27 cellular contexts compared by ENCODE assay signal in the genomic region with DNA sequence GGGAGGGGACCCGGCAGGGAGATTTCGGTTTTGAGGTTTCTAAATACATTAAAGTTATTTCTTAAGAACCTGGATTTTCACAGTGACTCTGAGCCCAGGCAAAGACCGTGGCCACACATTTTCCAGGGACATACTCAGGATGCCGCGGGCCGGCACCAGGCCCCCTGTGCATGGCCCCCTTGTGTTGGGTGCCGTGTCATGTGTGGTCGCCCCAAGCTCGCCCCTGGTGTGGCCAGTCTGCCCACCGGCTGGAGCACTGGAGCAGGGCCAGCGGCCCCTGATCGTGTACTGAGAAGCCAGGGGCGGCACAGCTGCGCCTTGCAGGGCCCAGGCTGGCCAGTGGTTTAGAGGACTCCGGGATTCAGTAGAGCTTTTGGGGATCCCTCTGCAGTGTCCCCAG. TPM values are rescaled to one million over a fixed set of nuclear protein-coding genes. Genes with fewer than 3 reads are reported as not detected.
"Had no signal": no experiment of that assay in that cellular context is flagged by ENCODE, and none has a peak within 500 bp of the region (broad histone marks: within the 10 kb centered on the region; RNA-seq: fewer than 3 reads in every experiment).

No MANE protein-coding gene starts in this region.

- H3K27ac ChIP-seq: body of pancreas, colonic mucosa, WERI-Rb-1 had no signal

- H3K9me3 ChIP-seq: body of pancreas, colonic mucosa had no signal

- H3K4me1 ChIP-seq: colonic mucosa had no signal

- ATAC-seq: activated CD4-positive, CD25-positive, alpha-beta regulatory T cell treated with anti-CD3 and anti-CD28 coated beads, Interleukin-2, amount 50 U/mL, for 24 hours; activated CD8-positive, alpha-beta T cell treated with anti-CD3 and anti-CD28 coated beads for 36 hours; activated T-cell treated with anti-CD3 and anti-CD28 coated beads, Interleukin-2, amount 50 U/mL, for 4 hours; activated T-helper 17 cell treated with anti-CD3 and anti-CD28 coated beads, Interleukin-2, amount 50 U/mL, for 72 hours; body of pancreas; T-helper 17 cell had no signal

- H3K9me3 Mint-ChIP-seq: activated B cell treated with CpG ODN at 0.5 μM for 24 hours; activated CD8-positive, alpha-beta T cell treated with anti-CD3 and anti-CD28 coated beads for 36 hours; activated T-cell treated with anti-CD3 and anti-CD28 coated beads, Interleukin-2, amount 50 U/mL, for 4 hours; activated T-helper 17 cell treated with anti-CD3 and anti-CD28 coated beads, Interleukin-2, amount 50 U/mL, for 72 hours; T-helper 2 cell treated with Interferon-gamma antibody and Interleukin-4, amounts not matched to agents 5 μg/mL and 100 μg/mL, for 36 hours had no signal

- DNase-seq: activated B cell treated with CpG ODN at 0.5 μM for 24 hours; activated CD4-positive, alpha-beta T cell treated with anti-CD3 and anti-CD28 coated beads for 48 hours; activated CD4-positive, alpha-beta T cell treated with anti-CD3 and anti-CD28 coated beads, Interleukin-2, amount 50 U/mL, for 1 hour; activated CD4-positive, alpha-beta T cell treated with anti-CD3 and anti-CD28 coated beads, Interleukin-2, amount 50 U/mL, for 48 hours; activated CD8-positive, alpha-beta memory T cell treated with anti-CD3 and anti-CD28 coated beads for 24 hours; activated CD8-positive, alpha-beta T cell treated with anti-CD3 and anti-CD28 coated beads for 36 hours; activated effector memory CD4-positive, alpha-beta T cell treated with Interleukin-2 at 50 U/mL for 16 hours; activated gamma-delta T cell treated with Interleukin-2 at 50 U/mL for 16 hours; activated naive CD4-positive, alpha-beta T cell treated with anti-CD3 and anti-CD28 coated beads, Interleukin-2, amount 50 U/mL, for 16 hours; activated naive CD4-positive, alpha-beta T cell treated with Interleukin-2 at 50 U/mL for 16 hours; activated T-cell treated with anti-CD3 and anti-CD28 coated beads, Interleukin-2, amount 50 U/mL, for 4 hours; amygdala; aorta; body of pancreas; caudate nucleus; effector CD8-positive, alpha-beta T cell; foreskin fibroblast; head of caudate nucleus; T-helper 17 cell; T1000; WERI-Rb-1 had no signal

- H3K4me1 Mint-ChIP-seq: activated B cell treated with CpG ODN at 0.5 μM for 24 hours; activated T-helper 17 cell treated with anti-CD3 and anti-CD28 coated beads, Interleukin-2, amount 50 U/mL, for 72 hours had no signal

- H3K4me3 Mint-ChIP-seq: activated B cell treated with CpG ODN at 0.5 μM for 24 hours; activated CD8-positive, alpha-beta T cell treated with anti-CD3 and anti-CD28 coated beads for 36 hours; activated naive CD8-positive, alpha-beta T cell; activated T-cell treated with anti-CD3 and anti-CD28 coated beads, Interleukin-2, amount 50 U/mL, for 4 hours; activated T-helper 17 cell treated with anti-CD3 and anti-CD28 coated beads, Interleukin-2, amount 50 U/mL, for 72 hours; T-helper 17 cell; T-helper 2 cell treated with Interferon-gamma antibody and Interleukin-4, amounts not matched to agents 5 μg/mL and 100 μg/mL, for 36 hours had no signal

- H3K36me3 Mint-ChIP-seq: activated naive CD8-positive, alpha-beta T cell had no signal

- H3K4me3 ChIP-seq: body of pancreas, colonic mucosa had no signal

- H3K36me3 ChIP-seq: colonic mucosa had no signal

- H3K27ac Mint-ChIP-seq: activated B cell treated with CpG ODN at 0.5 μM for 24 hours; activated CD8-positive, alpha-beta T cell treated with anti-CD3 and anti-CD28 coated beads for 36 hours; activated naive CD8-positive, alpha-beta T cell; activated T-helper 17 cell treated with anti-CD3 and anti-CD28 coated beads, Interleukin-2, amount 50 U/mL, for 72 hours; T-helper 17 cell; T-helper 2 cell treated with Interferon-gamma antibody and Interleukin-4, amounts not matched to agents 5 μg/mL and 100 μg/mL, for 36 hours had no signal

- H3K27me3 Mint-ChIP-seq: activated T-helper 17 cell treated with anti-CD3 and anti-CD28 coated beads, Interleukin-2, amount 50 U/mL, for 72 hours; T-helper 17 cell had no signal

- H3K27me3 ChIP-seq: body of pancreas, colonic mucosa had no signal

RNA-seq across cellular contexts. Expression of a gene that starts 26.6 kb away (rescaled TPM):
- total RNA-seq: activated B cell treated with CpG ODN at 0.5 μM for 24 hours; activated CD8-positive, alpha-beta T cell treated with anti-CD3 and anti-CD28 coated beads for 36 hours; frontal cortex had no signal
